ENCODE assay signal across 18 cellular contexts in the genomic region with DNA sequence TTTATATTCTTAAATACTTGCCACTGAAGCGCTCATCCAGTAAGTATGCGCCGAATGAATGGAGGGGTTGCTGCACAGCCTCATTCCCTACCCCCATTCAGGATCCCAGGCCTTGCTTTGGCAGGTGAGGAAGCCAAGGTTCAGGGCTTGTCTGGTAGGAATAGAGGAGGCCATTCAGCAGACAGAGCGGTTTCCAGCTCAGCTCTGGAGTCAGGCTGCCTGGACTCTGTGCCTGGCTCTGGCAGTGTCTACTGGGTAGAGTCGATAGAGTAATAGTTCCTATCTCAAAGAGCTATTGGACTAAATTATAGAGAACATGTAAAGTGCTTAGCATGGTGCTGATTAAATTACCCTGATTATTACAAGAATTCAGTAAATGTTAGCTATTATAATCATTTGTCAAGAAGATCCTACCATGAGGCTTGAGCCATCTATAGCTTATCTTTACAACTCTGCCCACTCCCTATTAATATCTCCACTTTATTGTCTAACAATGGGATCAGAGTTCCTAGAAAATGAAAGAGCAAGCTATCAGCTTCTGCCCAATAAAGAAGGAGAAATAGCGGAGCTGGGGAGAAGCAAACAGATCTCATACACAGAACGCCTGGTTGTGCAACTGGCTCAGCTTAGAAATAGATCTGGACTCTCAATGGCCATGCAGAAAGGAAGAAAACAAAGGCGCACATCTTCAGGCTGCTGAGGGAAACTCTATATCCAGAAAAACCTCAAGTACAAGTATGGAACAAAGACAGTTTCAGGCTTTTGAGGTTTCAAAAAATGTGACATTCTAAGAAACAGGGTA. TPM values are rescaled to one million over a fixed set of nuclear protein-coding genes. Genes with fewer than 3 reads are reported as not detected.
"Had no signal": no experiment of that assay in that cellular context is flagged by ENCODE, and none has a peak within 500 bp of the region (broad histone marks: within the 10 kb centered on the region; RNA-seq: fewer than 3 reads in every experiment).

No MANE protein-coding gene starts in this region.

- H3K27me3 Mint-ChIP-seq: T-cell had no signal

- H3K9me3 Mint-ChIP-seq: activated naive CD8-positive, alpha-beta T cell treated with anti-CD3 and anti-CD28 coated beads, Interleukin-2, amount 10 ng/mL, durations not matched to agents 7 days and 5 days; natural killer cell treated with Interleukin-12 subunit alpha and Interleukin-12 subunit beta and Interleukin-15 and Interleukin-18, amount 100 ng/mL, for 72 hours; T-cell had no signal

- H3K27ac ChIP-seq: breast epithelium, dorsolateral prefrontal cortex, esophagus muscularis mucosa, left lung, psoas muscle, upper lobe of left lung had no signal

- ATAC-seq: left lung, psoas muscle, sciatic nerve, T-cell had no signal

- H3K36me3 Mint-ChIP-seq: activated naive CD8-positive, alpha-beta T cell treated with anti-CD3 and anti-CD28 coated beads, Interleukin-2, amount 10 ng/mL, durations not matched to agents 7 days and 5 days; natural killer cell treated with Interleukin-12 subunit alpha and Interleukin-12 subunit beta and Interleukin-15 and Interleukin-18, amount 100 ng/mL, for 72 hours; T-cell had no signal

- H3K4me3 Mint-ChIP-seq: activated naive CD8-positive, alpha-beta T cell treated with anti-CD3 and anti-CD28 coated beads, Interleukin-2, amount 10 ng/mL, durations not matched to agents 7 days and 5 days; natural killer cell treated with Interleukin-12 subunit alpha and Interleukin-12 subunit beta and Interleukin-15 and Interleukin-18, amount 100 ng/mL, for 72 hours; T-cell had no signal

- H3K4me3 ChIP-seq: breast epithelium, dorsolateral prefrontal cortex, esophagus muscularis mucosa, left lung, psoas muscle, upper lobe of left lung had no signal

- H3K27me3 ChIP-seq: breast epithelium, dorsolateral prefrontal cortex, esophagus muscularis mucosa, left lung, upper lobe of left lung had no signal

- H3K27ac Mint-ChIP-seq: activated naive CD8-positive, alpha-beta T cell treated with anti-CD3 and anti-CD28 coated beads, Interleukin-2, amount 10 ng/mL, durations not matched to agents 7 days and 5 days; natural killer cell treated with Interleukin-12 subunit alpha and Interleukin-12 subunit beta and Interleukin-15 and Interleukin-18, amount 100 ng/mL, for 72 hours; T-cell had no signal

- H3K9me3 ChIP-seq: breast epithelium, esophagus muscularis mucosa, left lung, psoas muscle, upper lobe of left lung had no signal

- H3K36me3 ChIP-seq: breast epithelium, esophagus muscularis mucosa, left lung, upper lobe of left lung had no signal

- DNase-seq: activated CD4-positive, alpha-beta T cell treated with anti-CD3 and anti-CD28 coated beads for 48 hours; activated naive CD8-positive, alpha-beta T cell treated with anti-CD3 and anti-CD28 coated beads, Interleukin-2, amount 10 ng/mL, durations not matched to agents 7 days and 5 days; activated T-cell treated with anti-CD3 and anti-CD28 coated beads for 4 hours; aorta; dorsolateral prefrontal cortex; islet precursor cell; nucleus accumbens; psoas muscle; stimulated activated naive CD4-positive, alpha-beta T cell treated with Interleukin-2 at 50 U/mL for 16 hours; T-cell; upper lobe of left lung had no signal

- H3K4me1 ChIP-seq: breast epithelium, esophagus muscularis mucosa, left lung, psoas muscle, upper lobe of left lung had no signal

RNA-seq across cellular contexts. Expression of a gene that starts 6.6 kb away (rescaled TPM):
- total RNA-seq: psoas muscle had no signal

RNA-seq across cellular contexts. Expression of a gene that starts 40.3 kb away (rescaled TPM):
- total RNA-seq: activated CD8-positive, alpha-beta memory T cell treated with anti-CD3 and anti-CD28 coated beads for 36 hours; aorta; esophagus muscularis mucosa; fibroblast of villous mesenchyme; natural killer cell treated with Interleukin-12 subunit alpha and Interleukin-12 subunit beta and Interleukin-15 and Interleukin-18, amount 100 ng/mL, for 72 hours; psoas muscle; sciatic nerve had no signal
